In the genomic region with DNA sequence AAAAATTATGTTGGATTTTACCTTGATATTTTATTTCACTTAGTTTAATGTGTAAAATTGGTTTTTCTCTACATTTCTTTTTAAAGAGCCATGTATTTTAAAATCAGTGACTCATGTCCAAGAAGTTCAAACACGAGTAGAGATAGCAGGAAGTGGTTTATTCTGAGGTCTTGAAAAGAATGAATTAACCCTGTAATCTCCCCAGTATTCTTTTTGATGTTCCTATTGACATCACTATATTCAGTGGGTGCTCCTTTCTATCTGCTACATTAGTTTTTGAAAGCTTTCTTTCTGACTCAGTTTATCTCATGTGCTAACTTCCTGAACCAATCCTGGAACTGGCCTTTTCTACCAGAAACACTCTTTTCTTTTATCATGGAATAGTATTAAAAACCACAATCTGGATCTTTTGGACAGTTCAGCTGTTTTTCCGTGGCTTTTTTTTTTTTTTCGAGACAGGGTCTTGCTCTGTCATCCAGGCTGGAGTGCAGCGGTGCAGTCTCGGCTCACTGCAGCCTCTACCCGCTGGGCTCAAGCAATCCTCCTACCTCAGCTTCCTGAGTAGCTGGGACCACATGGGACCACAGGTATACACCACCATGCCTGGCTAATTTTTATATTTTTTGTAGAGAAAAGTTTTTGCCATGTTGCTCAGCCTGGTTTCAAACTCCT, we compare ENCODE assay signal across 11 cellular contexts.
DNase-seq lines count a peak whose midpoint lies in the region; ATAC-seq and TF ChIP-seq lines count a peak whose summit lies in the region.
"Had no signal": no experiment of that assay in that cellular context is flagged by ENCODE, and none has a peak within 500 bp of the region (broad histone marks: within the 10 kb centered on the region; RNA-seq: fewer than 3 reads in every experiment).

No MANE protein-coding gene starts in this region.

- no peak for TF ChIP-seq CTCF in AG10803 (conservative IDR thresholded peaks at IDR 0.05; ENCODE audit: low read length)
- no peak for TF ChIP-seq CTCF in epithelial cell of proximal tubule (conservative IDR thresholded peaks at IDR 0.05; ENCODE audit: low read depth, low read length)

- no peak overlapping the region for H3K4me3 ChIP-seq in AG10803 (ENCODE audit: low read length)
- H3K4me3 ChIP-seq in epithelial cell of proximal tubule (ENCODE audit: low read depth, low read length), result no peak overlapping the region
- H3K4me3 ChIP-seq: skin epidermis had no signal

- ATAC-seq in GM19043 (IDR thresholded peaks at IDR 0.05; ENCODE audit: low read depth, unreplicated experiment) (peak; percentile 76), GM21576 (IDR thresholded peaks at IDR 0.05; ENCODE audit: unreplicated experiment) (no peak)

- DNase-seq in AG10803 (ENCODE audit: low read depth) (peak; percentile 63), MV-4-11 (lab: John Stamatoyannopoulos, UW) (peak; percentile 77), epithelial cell of proximal tubule (ENCODE audit: low read depth) (peak; percentile 13), NCI-H1092 treated with DMSO at 0.1 percent for 48 hours (lab: John Stamatoyannopoulos, UW) (no peak), 8988T (no peak), dedifferentiated amniotic fluid mesenchymal stem cell (ENCODE audit: extremely low spot score) (no peak)
- DNase-seq: hypothalamus, trophoblast cell had no signal

Comparison
In these comparisons a context has a peak if more than half of its experiments do, and no peak if none do; other contexts are left out.
1. DNase-seq: peak in AG10803 (single experiment), MV-4-11 (single experiment) and epithelial cell of proximal tubule (single experiment); none in NCI-H1092 treated with DMSO at 0.1 percent for 48 hours (single experiment), 8988T (single experiment) and dedifferentiated amniotic fluid mesenchymal stem cell (single experiment).